ENCODE assay signal across 1 cellular context in the genomic region with DNA sequence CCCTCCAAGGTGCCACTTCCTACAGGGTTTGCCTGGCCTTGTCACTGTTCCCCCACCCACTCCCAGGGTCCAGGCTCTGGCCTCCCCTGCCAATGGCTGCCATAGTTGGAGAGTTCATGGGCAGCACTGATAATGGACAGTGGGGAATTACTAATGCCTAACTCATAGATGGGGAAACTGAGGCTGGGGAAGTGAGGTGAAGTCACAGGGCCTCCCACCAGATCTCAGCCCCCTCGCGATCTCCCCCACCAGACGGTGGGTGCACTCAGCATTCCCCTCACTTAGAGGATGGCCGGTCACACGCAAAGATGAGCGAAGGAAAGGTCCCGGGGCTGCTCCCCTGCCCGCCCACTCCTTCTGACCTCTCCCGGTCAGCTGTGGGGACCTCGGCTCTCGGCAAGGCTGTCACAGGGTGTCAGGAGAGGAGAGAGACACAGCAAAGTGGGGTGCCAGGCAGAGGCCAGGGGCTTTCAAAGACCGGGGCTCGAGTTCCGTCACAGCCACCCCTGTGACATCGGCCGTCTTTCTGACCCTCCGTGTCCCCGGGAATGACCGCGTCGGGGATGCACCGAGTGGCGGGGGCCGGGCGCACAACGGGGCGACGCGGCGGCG.
TF ChIP-seq lines count a peak whose summit lies in the region.

No MANE protein-coding gene starts in this region.

TF ChIP-seq in K562, 482 proteins besides CTCF, POLR2A, EP300 and RAD21 (continued from another document and continues in another):
- TF ChIP-seq ZFP30 (CRISPR knock-in tag; IDR thresholded peaks at IDR 0.05; ENCODE audit: borderline replicate concordance) (no peak), PRPF4 (IDR thresholded peaks at IDR 0.05; ENCODE audit: insufficient read depth, low read depth, low read length, poor library complexity, severe bottlenecking) (no peak), ZNF263 (CRISPR knock-in tag; IDR thresholded peaks at IDR 0.05; ENCODE audit: borderline replicate concordance) (peak; percentile 34; the same call in 1 of the 2 replicates), ZNF239 (CRISPR knock-in tag; IDR thresholded peaks at IDR 0.05) (no peak), SMARCA5 (IDR thresholded peaks at IDR 0.05) (no peak), TEAD1 (CRISPR knock-in tag; IDR thresholded peaks at IDR 0.05) (peak in 1 of 2 experiments; percentile 37; a peak in 1 of 4 replicates), ZBTB1 (CRISPR knock-in tag; IDR thresholded peaks at IDR 0.05; ENCODE audit: borderline replicate concordance, low read depth) (peak; percentile 50; the same call in 1 of the 2 replicates), ZNF354B (CRISPR knock-in tag; IDR thresholded peaks at IDR 0.05) (no peak), HDAC2 (IDR thresholded peaks at IDR 0.05) (0 out of 2 replicates have a peak, but pooled peaks have one; percentile 20), CBFA2T3 (IDR thresholded peaks at IDR 0.05) (no peak), MAFG (tag; conservative IDR thresholded peaks at IDR 0.05) (no peak), ZNF324 (CRISPR knock-in tag; IDR thresholded peaks at IDR 0.05) (no peak), XRCC4 (IDR thresholded peaks at IDR 0.05; ENCODE audit: extremely low read depth, insufficient read depth, insufficient read length) (no peak), CHCHD3 (CRISPR knock-in tag; IDR thresholded peaks at IDR 0.05) (no peak), EGR1 (conservative IDR thresholded peaks at IDR 0.05) (peak; percentile 47), MIER1 (IDR thresholded peaks at IDR 0.05; ENCODE audit: low read depth) (no peak), ATF1 (CRISPR knock-in tag; IDR thresholded peaks at IDR 0.05) (no peak), ATF1 (tag; IDR thresholded peaks at IDR 0.05) (0 out of 2 replicates have a peak, but pooled peaks have one; percentile 13), TEAD2 (tag; IDR thresholded peaks at IDR 0.05) (no peak), ZNF830 (CRISPR knock-in tag; IDR thresholded peaks at IDR 0.05) (no peak), CREM (IDR thresholded peaks at IDR 0.05; ENCODE audit: low read depth) (peak; percentile 6; the same call in 1 of the 2 replicates), KLF1 (tag; IDR thresholded peaks at IDR 0.05) (no peak)
- TF ChIP-seq, protein P1, sequence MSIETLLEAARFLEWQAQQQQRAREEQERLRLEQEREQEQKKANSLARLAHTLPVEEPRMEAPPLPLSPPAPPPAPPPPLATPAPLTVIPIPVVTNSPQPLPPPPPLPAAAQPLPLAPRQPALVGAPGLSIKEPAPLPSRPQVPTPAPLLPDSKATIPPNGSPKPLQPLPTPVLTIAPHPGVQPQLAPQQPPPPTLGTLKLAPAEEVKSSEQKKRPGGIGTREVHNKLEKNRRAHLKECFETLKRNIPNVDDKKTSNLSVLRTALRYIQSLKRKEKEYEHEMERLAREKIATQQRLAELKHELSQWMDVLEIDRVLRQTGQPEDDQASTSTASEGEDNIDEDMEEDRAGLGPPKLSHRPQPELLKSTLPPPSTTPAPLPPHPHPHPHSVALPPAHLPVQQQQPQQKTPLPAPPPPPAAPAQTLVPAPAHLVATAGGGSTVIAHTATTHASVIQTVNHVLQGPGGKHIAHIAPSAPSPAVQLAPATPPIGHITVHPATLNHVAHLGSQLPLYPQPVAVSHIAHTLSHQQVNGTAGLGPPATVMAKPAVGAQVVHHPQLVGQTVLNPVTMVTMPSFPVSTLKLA (conservative IDR thresholded peaks at IDR 0.05) = no peak
- TF ChIP-seq, protein P2, sequence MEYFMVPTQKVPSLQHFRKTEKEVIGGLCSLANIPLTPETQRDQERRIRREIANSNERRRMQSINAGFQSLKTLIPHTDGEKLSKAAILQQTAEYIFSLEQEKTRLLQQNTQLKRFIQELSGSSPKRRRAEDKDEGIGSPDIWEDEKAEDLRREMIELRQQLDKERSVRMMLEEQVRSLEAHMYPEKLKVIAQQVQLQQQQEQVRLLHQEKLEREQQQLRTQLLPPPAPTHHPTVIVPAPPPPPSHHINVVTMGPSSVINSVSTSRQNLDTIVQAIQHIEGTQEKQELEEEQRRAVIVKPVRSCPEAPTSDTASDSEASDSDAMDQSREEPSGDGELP (CRISPR knock-in tag; IDR thresholded peaks at IDR 0.05; ENCODE audit: borderline replicate concordance) = peak; percentile 55
- TF ChIP-seq, protein P3, sequence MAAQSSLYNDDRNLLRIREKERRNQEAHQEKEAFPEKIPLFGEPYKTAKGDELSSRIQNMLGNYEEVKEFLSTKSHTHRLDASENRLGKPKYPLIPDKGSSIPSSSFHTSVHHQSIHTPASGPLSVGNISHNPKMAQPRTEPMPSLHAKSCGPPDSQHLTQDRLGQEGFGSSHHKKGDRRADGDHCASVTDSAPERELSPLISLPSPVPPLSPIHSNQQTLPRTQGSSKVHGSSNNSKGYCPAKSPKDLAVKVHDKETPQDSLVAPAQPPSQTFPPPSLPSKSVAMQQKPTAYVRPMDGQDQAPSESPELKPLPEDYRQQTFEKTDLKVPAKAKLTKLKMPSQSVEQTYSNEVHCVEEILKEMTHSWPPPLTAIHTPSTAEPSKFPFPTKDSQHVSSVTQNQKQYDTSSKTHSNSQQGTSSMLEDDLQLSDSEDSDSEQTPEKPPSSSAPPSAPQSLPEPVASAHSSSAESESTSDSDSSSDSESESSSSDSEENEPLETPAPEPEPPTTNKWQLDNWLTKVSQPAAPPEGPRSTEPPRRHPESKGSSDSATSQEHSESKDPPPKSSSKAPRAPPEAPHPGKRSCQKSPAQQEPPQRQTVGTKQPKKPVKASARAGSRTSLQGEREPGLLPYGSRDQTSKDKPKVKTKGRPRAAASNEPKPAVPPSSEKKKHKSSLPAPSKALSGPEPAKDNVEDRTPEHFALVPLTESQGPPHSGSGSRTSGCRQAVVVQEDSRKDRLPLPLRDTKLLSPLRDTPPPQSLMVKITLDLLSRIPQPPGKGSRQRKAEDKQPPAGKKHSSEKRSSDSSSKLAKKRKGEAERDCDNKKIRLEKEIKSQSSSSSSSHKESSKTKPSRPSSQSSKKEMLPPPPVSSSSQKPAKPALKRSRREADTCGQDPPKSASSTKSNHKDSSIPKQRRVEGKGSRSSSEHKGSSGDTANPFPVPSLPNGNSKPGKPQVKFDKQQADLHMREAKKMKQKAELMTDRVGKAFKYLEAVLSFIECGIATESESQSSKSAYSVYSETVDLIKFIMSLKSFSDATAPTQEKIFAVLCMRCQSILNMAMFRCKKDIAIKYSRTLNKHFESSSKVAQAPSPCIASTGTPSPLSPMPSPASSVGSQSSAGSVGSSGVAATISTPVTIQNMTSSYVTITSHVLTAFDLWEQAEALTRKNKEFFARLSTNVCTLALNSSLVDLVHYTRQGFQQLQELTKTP (IDR thresholded peaks at IDR 0.05; ENCODE audit: low read depth in 1 of 2, partially characterized antibody in 2 of 2) = no peak
- TF ChIP-seq, protein P4, sequence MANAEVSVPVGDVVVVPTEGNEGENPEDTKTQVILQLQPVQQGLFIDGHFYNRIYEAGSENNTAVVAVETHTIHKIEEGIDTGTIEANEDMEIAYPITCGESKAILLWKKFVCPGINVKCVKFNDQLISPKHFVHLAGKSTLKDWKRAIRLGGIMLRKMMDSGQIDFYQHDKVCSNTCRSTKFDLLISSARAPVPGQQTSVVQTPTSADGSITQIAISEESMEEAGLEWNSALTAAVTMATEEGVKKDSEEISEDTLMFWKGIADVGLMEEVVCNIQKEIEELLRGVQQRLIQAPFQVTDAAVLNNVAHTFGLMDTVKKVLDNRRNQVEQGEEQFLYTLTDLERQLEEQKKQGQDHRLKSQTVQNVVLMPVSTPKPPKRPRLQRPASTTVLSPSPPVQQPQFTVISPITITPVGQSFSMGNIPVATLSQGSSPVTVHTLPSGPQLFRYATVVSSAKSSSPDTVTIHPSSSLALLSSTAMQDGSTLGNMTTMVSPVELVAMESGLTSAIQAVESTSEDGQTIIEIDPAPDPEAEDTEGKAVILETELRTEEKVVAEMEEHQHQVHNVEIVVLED (CRISPR knock-in tag; IDR thresholded peaks at IDR 0.05) = no peak
- TF ChIP-seq, protein P5, sequence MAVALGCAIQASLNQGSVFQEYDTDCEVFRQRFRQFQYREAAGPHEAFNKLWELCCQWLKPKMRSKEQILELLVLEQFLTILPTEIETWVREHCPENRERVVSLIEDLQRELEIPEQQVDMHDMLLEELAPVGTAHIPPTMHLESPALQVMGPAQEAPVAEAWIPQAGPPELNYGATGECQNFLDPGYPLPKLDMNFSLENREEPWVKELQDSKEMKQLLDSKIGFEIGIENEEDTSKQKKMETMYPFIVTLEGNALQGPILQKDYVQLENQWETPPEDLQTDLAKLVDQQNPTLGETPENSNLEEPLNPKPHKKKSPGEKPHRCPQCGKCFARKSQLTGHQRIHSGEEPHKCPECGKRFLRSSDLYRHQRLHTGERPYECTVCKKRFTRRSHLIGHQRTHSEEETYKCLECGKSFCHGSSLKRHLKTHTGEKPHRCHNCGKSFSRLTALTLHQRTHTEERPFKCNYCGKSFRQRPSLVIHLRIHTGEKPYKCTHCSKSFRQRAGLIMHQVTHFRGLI (CRISPR knock-in tag; IDR thresholded peaks at IDR 0.05) = no peak
- TF ChIP-seq, protein P6, sequence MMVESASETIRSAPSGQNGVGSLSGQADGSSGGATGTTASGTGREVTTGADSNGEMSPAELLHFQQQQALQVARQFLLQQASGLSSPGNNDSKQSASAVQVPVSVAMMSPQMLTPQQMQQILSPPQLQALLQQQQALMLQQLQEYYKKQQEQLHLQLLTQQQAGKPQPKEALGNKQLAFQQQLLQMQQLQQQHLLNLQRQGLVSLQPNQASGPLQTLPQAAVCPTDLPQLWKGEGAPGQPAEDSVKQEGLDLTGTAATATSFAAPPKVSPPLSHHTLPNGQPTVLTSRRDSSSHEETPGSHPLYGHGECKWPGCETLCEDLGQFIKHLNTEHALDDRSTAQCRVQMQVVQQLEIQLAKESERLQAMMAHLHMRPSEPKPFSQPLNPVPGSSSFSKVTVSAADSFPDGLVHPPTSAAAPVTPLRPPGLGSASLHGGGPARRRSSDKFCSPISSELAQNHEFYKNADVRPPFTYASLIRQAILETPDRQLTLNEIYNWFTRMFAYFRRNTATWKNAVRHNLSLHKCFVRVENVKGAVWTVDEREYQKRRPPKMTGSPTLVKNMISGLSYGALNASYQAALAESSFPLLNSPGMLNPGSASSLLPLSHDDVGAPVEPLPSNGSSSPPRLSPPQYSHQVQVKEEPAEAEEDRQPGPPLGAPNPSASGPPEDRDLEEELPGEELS (CRISPR knock-in tag; IDR thresholded peaks at IDR 0.05; ENCODE audit: borderline replicate concordance) = no peak
- TF ChIP-seq, protein P7, sequence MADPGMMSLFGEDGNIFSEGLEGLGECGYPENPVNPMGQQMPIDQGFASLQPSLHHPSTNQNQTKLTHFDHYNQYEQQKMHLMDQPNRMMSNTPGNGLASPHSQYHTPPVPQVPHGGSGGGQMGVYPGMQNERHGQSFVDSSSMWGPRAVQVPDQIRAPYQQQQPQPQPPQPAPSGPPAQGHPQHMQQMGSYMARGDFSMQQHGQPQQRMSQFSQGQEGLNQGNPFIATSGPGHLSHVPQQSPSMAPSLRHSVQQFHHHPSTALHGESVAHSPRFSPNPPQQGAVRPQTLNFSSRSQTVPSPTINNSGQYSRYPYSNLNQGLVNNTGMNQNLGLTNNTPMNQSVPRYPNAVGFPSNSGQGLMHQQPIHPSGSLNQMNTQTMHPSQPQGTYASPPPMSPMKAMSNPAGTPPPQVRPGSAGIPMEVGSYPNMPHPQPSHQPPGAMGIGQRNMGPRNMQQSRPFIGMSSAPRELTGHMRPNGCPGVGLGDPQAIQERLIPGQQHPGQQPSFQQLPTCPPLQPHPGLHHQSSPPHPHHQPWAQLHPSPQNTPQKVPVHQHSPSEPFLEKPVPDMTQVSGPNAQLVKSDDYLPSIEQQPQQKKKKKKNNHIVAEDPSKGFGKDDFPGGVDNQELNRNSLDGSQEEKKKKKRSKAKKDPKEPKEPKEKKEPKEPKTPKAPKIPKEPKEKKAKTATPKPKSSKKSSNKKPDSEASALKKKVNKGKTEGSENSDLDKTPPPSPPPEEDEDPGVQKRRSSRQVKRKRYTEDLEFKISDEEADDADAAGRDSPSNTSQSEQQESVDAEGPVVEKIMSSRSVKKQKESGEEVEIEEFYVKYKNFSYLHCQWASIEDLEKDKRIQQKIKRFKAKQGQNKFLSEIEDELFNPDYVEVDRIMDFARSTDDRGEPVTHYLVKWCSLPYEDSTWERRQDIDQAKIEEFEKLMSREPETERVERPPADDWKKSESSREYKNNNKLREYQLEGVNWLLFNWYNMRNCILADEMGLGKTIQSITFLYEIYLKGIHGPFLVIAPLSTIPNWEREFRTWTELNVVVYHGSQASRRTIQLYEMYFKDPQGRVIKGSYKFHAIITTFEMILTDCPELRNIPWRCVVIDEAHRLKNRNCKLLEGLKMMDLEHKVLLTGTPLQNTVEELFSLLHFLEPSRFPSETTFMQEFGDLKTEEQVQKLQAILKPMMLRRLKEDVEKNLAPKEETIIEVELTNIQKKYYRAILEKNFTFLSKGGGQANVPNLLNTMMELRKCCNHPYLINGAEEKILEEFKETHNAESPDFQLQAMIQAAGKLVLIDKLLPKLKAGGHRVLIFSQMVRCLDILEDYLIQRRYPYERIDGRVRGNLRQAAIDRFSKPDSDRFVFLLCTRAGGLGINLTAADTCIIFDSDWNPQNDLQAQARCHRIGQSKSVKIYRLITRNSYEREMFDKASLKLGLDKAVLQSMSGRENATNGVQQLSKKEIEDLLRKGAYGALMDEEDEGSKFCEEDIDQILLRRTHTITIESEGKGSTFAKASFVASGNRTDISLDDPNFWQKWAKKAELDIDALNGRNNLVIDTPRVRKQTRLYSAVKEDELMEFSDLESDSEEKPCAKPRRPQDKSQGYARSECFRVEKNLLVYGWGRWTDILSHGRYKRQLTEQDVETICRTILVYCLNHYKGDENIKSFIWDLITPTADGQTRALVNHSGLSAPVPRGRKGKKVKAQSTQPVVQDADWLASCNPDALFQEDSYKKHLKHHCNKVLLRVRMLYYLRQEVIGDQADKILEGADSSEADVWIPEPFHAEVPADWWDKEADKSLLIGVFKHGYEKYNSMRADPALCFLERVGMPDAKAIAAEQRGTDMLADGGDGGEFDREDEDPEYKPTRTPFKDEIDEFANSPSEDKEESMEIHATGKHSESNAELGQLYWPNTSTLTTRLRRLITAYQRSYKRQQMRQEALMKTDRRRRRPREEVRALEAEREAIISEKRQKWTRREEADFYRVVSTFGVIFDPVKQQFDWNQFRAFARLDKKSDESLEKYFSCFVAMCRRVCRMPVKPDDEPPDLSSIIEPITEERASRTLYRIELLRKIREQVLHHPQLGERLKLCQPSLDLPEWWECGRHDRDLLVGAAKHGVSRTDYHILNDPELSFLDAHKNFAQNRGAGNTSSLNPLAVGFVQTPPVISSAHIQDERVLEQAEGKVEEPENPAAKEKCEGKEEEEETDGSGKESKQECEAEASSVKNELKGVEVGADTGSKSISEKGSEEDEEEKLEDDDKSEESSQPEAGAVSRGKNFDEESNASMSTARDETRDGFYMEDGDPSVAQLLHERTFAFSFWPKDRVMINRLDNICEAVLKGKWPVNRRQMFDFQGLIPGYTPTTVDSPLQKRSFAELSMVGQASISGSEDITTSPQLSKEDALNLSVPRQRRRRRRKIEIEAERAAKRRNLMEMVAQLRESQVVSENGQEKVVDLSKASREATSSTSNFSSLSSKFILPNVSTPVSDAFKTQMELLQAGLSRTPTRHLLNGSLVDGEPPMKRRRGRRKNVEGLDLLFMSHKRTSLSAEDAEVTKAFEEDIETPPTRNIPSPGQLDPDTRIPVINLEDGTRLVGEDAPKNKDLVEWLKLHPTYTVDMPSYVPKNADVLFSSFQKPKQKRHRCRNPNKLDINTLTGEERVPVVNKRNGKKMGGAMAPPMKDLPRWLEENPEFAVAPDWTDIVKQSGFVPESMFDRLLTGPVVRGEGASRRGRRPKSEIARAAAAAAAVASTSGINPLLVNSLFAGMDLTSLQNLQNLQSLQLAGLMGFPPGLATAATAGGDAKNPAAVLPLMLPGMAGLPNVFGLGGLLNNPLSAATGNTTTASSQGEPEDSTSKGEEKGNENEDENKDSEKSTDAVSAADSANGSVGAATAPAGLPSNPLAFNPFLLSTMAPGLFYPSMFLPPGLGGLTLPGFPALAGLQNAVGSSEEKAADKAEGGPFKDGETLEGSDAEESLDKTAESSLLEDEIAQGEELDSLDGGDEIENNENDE (IDR thresholded peaks at IDR 0.05; ENCODE audit: low read depth, low read length) = no peak
